Comparison of ENCODE assay signal across 2 cellular contexts in the genomic region with DNA sequence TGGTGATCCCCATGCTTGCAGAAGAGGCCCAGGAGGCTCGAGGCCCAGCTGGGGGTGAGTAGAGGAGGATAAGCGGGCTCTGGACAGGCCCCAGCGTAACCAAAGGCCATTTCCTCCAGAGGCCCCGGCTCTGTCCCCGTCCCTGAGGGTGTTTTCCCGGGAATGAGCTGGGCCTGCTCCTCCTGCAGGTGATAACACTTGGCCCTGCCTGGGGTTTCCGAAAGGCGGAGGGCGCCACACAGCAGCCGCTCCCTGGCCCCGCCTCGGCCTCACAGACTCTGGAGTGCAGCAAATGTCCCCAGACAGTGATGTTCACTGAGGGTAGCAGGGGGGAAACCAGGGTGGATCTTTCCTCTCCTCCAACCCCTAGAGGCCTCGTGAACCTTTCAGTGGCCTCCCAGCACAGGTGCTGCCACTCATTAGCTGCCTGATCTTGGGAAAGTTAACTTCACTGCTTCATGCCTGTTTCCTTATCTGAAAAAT.
TF ChIP-seq lines count a peak whose summit lies in the region.

No MANE protein-coding gene starts in this region.

TF ChIP-seq in GM12878, 131 proteins besides CTCF, POLR2A, EP300 and RAD21 (continues in another document):
- TF ChIP-seq SIN3A (IDR thresholded peaks at IDR 0.05; ENCODE audit: low read depth, low read length) (no peak), PBX3 (IDR thresholded peaks at IDR 0.05; ENCODE audit: insufficient replicate concordance, low read depth, low read length) (peak; percentile 57), BCLAF1 (IDR thresholded peaks at IDR 0.05) (no peak), E4F1 (IDR thresholded peaks at IDR 0.05; ENCODE audit: borderline replicate concordance, partially characterized antibody) (no peak), TCF12 (IDR thresholded peaks at IDR 0.05; ENCODE audit: low read depth, low read length) (peak; percentile 54; the same call in 1 of the 2 replicates), BHLHE40 (IDR thresholded peaks at IDR 0.05; ENCODE audit: borderline replicate concordance in 1 of 2, low read depth in 2 of 2, low read length in 1 of 2) (peak in 1 of 2 experiments; percentile 23; a peak in 1 of 4 replicates), CHD4 (IDR thresholded peaks at IDR 0.05) (no peak), STAT1 (conservative IDR thresholded peaks at IDR 0.05) (no peak), EGR1 (IDR thresholded peaks at IDR 0.05; ENCODE audit: borderline replicate concordance in 1 of 2, low read depth in 2 of 2, low read length in 2 of 2) (no peak)
- TF ChIP-seq, protein P1, sequence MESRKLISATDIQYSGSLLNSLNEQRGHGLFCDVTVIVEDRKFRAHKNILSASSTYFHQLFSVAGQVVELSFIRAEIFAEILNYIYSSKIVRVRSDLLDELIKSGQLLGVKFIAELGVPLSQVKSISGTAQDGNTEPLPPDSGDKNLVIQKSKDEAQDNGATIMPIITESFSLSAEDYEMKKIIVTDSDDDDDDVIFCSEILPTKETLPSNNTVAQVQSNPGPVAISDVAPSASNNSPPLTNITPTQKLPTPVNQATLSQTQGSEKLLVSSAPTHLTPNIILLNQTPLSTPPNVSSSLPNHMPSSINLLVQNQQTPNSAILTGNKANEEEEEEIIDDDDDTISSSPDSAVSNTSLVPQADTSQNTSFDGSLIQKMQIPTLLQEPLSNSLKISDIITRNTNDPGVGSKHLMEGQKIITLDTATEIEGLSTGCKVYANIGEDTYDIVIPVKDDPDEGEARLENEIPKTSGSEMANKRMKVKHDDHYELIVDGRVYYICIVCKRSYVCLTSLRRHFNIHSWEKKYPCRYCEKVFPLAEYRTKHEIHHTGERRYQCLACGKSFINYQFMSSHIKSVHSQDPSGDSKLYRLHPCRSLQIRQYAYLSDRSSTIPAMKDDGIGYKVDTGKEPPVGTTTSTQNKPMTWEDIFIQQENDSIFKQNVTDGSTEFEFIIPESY (IDR thresholded peaks at IDR 0.05) = no peak
- TF ChIP-seq, protein P2, sequence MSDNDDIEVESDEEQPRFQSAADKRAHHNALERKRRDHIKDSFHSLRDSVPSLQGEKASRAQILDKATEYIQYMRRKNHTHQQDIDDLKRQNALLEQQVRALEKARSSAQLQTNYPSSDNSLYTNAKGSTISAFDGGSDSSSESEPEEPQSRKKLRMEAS (IDR thresholded peaks at IDR 0.05; ENCODE audit: low read depth, low read length) = no peak

TF ChIP-seq in HEK293T, 16 proteins besides CTCF, POLR2A, EP300 and RAD21:
- TF ChIP-seq L3MBTL2 (conservative IDR thresholded peaks at IDR 0.05) (no peak), FOXA1 (IDR thresholded peaks at IDR 0.05) (no peak), HDGF (IDR thresholded peaks at IDR 0.05; ENCODE audit: borderline replicate concordance) (no peak), ELF4 (IDR thresholded peaks at IDR 0.05) (no peak), PKNOX1 (IDR thresholded peaks at IDR 0.05) (no peak)
